In genomic region chr6:11833626-11834592, GRCh38 we compare ENCODE assay signal across 12 cellular contexts. TPM values are rescaled to one million over a fixed set of nuclear protein-coding genes. Genes with fewer than 3 reads are reported as not detected.
DNase-seq lines count a peak whose midpoint lies in the region; ATAC-seq, FAIRE-seq and TF ChIP-seq lines count a peak whose summit lies in the region.
"Had no signal": no experiment of that assay in that cellular context is flagged by ENCODE, and none has a peak within 500 bp of the region (broad histone marks: within the 10 kb centered on the region; RNA-seq: fewer than 3 reads in every experiment).

No MANE protein-coding gene starts in this region.

- H3K36me3 ChIP-seq in keratinocyte (ENCODE audit: control insufficient read depth in 2 of 2, extremely low read depth in 1 of 2, insufficient read depth in 2 of 2, low read length in 2 of 2): no peaks in the 10 kb centered on the region
- H3K36me3 ChIP-seq in Karpas-422 (ENCODE audit: insufficient read depth, low read length): no peaks in the 10 kb centered on the region

- H3K9me1 ChIP-seq in keratinocyte (ENCODE audit: control insufficient read depth, extremely low read depth, insufficient read depth, low read length): no peaks in the 10 kb centered on the region

- H3K9me3 ChIP-seq in keratinocyte (ENCODE audit: control insufficient read depth, low read depth, low read length) (no peaks in the 10 kb centered on the region), Karpas-422 (ENCODE audit: low read length) (no peaks in the 10 kb centered on the region)

- H3K27ac ChIP-seq in keratinocyte (ENCODE audit: control insufficient read depth, insufficient read depth, low read length) (no peak overlapping the region), Karpas-422 (ENCODE audit: low read length) (no peak overlapping the region)

- FAIRE-seq in keratinocyte (lab: Jason Lieb, UNC): peak; percentile 20

- H3K9ac ChIP-seq in keratinocyte (ENCODE audit: control insufficient read depth, extremely low read depth, insufficient read depth, low read length) (no peak overlapping the region), Karpas-422 (ENCODE audit: low read length) (no peak overlapping the region)

- no peak overlapping the region for H3K4me2 ChIP-seq in keratinocyte (ENCODE audit: control insufficient read depth, extremely low read depth, insufficient read depth, low read depth, low read length)
- H3K4me2 ChIP-seq in Karpas-422 (ENCODE audit: low read depth, low read length, poor library complexity, severe bottlenecking): no peak overlapping the region

- dilution Hi-C loops in keratinocyte (cut with MboI; ENCODE audit: extremely low pct_ligation_motif_present, low sequenced_read_pairs): no loop called here

- H4K20me1 ChIP-seq in keratinocyte (ENCODE audit: control insufficient read depth, extremely low read depth, insufficient read depth, low read length) (no peaks in the 10 kb centered on the region), Karpas-422 (ENCODE audit: insufficient read depth, low read depth, low read length) (no peaks in the 10 kb centered on the region)

- H3K4me3 ChIP-seq in keratinocyte (ENCODE audit: control insufficient read depth in 2 of 3, extremely low read depth in 1 of 3, insufficient read depth in 2 of 3, low read depth in 1 of 3, low read length in 3 of 3) (no peak overlapping the region), Karpas-422 (ENCODE audit: low read length) (no peak overlapping the region)

- no peaks in the 10 kb centered on the region for H3K9me2 ChIP-seq in Karpas-422 (replicated peaks; ENCODE audit: insufficient read depth, low read length)

- no peak for TF ChIP-seq CTCF in keratinocyte (optimal IDR thresholded peaks at IDR 0.05 in 1 of 3, IDR thresholded peaks at IDR 0.05 in 1 of 3, conservative IDR thresholded peaks at IDR 0.05 in 1 of 3; ENCODE audit: extremely low read depth in 1 of 3, insufficient read depth in 2 of 3, low read length in 3 of 3)

- no peaks in the 10 kb centered on the region for H3K27me3 ChIP-seq in keratinocyte (ENCODE audit: control insufficient read depth, extremely low read depth, insufficient read depth, low read length)
- no peaks in the 10 kb centered on the region for H3K27me3 ChIP-seq in Karpas-422 (ENCODE audit: low read length)

- DNase-seq in keratinocyte (ENCODE audit: low read depth, low spot score) (no peak), NCI-H187 treated with DMSO at 0.1 percent for 48 hours (lab: John Stamatoyannopoulos, UW) (no peak), Karpas-422 (no peak), DMS79 treated with DMSO at 0.1 percent for 48 hours (lab: John Stamatoyannopoulos, UW) (no peak), AG08395 (ENCODE audit: low spot score) (no peak)
- DNase-seq: activated T-cell treated with anti-CD3 and anti-CD28 coated beads, Interleukin-2, amount 50 U/mL, for 1 hour; DMS153; stimulated activated CD4-positive, alpha-beta T cell treated with anti-CD3 and anti-CD28 coated beads, Interleukin-2, amount 100 ng/mL, for 24 hours had no signal

- no peak overlapping the region for H2AFZ ChIP-seq in keratinocyte (ENCODE audit: control insufficient read depth, low read length)
- no peak overlapping the region for H2AFZ ChIP-seq in Karpas-422 (ENCODE audit: low read length)

- H3K79me2 ChIP-seq in keratinocyte (ENCODE audit: control insufficient read depth, insufficient read depth, low read length) (no peaks in the 10 kb centered on the region), Karpas-422 (ENCODE audit: low read length) (no peaks in the 10 kb centered on the region)

- ATAC-seq in GM18502 (IDR thresholded peaks at IDR 0.05; ENCODE audit: poor library complexity, unreplicated experiment): peak; percentile 86
- peak; percentile 73 for ATAC-seq in GM21423 (IDR thresholded peaks at IDR 0.05; ENCODE audit: unreplicated experiment)
- peak; percentile 78 for ATAC-seq in HG03135 (IDR thresholded peaks at IDR 0.05; ENCODE audit: unreplicated experiment)

- H3K4me1 ChIP-seq in keratinocyte (ENCODE audit: control insufficient read depth, extremely low read depth, insufficient read depth, low read length) (peaks cover 5% of the 10 kb centered on the region), Karpas-422 (ENCODE audit: low read length) (no peaks in the 10 kb centered on the region; the same call in 1 of the 2 replicates)

RNA-seq across cellular contexts. Expression of gene ADTRP, which starts 55.3 kb away (rescaled TPM):
- 12.7 to 43.5 TPM (median 16.7 TPM) in 3 replicates for polyA plus RNA-seq in keratinocyte
- polyA plus RNA-seq in keratinocyte (2011; ENCODE audit: low read depth): 38.0 TPM
- 16.9 and 33.9 TPM in 2 replicates for polyA plus RNA-seq in keratinocyte (2011; cell fraction: cytosol; rRNA removed)
- polyA plus RNA-seq in keratinocyte (2011; cell fraction: nucleus; rRNA removed): 45.0 and 46.5 TPM in 2 replicates
- 6.5 and 42.5 TPM in 2 replicates for polyA plus RNA-seq in keratinocyte (2012; ENCODE audit: low replicate concordance)
- polyA minus RNA-seq in keratinocyte: 5.6 to 46.4 TPM (median 21.4 TPM) in 3 replicates
- polyA minus RNA-seq in keratinocyte (2011; cell fraction: cytosol; rRNA and poly(A)+ RNA removed): 15.2 TPM
- polyA minus RNA-seq in keratinocyte (2011; cell fraction: nucleus; rRNA and poly(A)+ RNA removed): 12.8 and 24.5 TPM in 2 replicates
- not detected in 2 replicates for total RNA-seq in Karpas-422 (2014; rRNA removed; shearing (Covaris generic); ENCODE audit: low replicate concordance)
- total RNA-seq: Right ventricle myocardium inferior had no signal
